Comparison of ENCODE assay signal across 22 cellular contexts in the genomic region with DNA sequence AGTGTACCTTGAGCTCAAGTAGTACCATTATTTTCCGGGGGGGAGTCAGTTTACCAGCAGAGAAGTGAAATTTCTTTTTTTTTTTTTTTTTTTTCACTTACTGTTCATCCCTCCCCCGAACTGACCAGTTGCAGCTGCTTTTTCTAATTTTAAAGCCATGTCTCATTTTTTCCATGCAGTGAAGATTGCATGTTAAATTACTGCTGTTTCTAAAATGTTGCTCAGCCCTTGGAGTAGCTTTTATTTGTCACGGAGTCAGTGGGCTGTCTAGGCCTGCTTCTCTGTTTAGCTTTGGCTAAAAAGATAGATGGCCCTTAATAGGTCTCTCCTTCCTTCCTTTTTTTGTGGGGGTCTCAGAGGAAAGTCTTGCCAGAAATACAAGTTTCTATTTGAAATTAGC.
DNase-seq lines count a peak whose midpoint lies in the region; ATAC-seq and TF ChIP-seq lines count a peak whose summit lies in the region.
"Had no signal": no experiment of that assay in that cellular context is flagged by ENCODE, and none has a peak within 500 bp of the region (broad histone marks: within the 10 kb centered on the region; RNA-seq: fewer than 3 reads in every experiment).

No MANE protein-coding gene starts in this region.

- no peak overlapping the region for H3K4me3 Mint-ChIP-seq in stimulated activated naive B cell treated with anti-CD40 and anti-IgM and Interleukin-4, amounts not matched to agents 10 μg/mL and 1 μg/mL and 100 μg/mL, for 72 hours
- H3K4me3 Mint-ChIP-seq: CD14-positive monocyte, HFFc6, T-cell had no signal

- ATAC-seq in stimulated activated naive B cell treated with anti-CD40 and anti-IgM and Interleukin-4, amounts not matched to agents 10 μg/mL and 1 μg/mL and 100 μg/mL, for 72 hours (replicated peaks): peak; percentile 75 to 76
- no peak for ATAC-seq in GM18511 (IDR thresholded peaks at IDR 0.05; ENCODE audit: unreplicated experiment)
- no peak for ATAC-seq in HG03039 (IDR thresholded peaks at IDR 0.05; ENCODE audit: unreplicated experiment)
- ATAC-seq: T-cell had no signal

- TF ChIP-seq CTCF in GM13976 (IDR thresholded peaks at IDR 0.05; ENCODE audit: borderline replicate concordance, control extremely low read depth, extremely low read depth, insufficient read depth, missing control alignments): no peak

- H3K36me3 Mint-ChIP-seq in stimulated activated naive B cell treated with anti-CD40 and anti-IgM and Interleukin-4, amounts not matched to agents 10 μg/mL and 1 μg/mL and 100 μg/mL, for 72 hours: no peaks in the 10 kb centered on the region
- H3K36me3 Mint-ChIP-seq: CD14-positive monocyte had no signal

- in situ Hi-C loops in GM13976 (cut with MboI; ENCODE audit: low sequenced_read_pairs, unreplicated experiment): no loop called here

- peak overlapping the region; percentile 59 for H3K27ac Mint-ChIP-seq in stimulated activated naive B cell treated with anti-CD40 and anti-IgM and Interleukin-4, amounts not matched to agents 10 μg/mL and 1 μg/mL and 100 μg/mL, for 72 hours
- H3K27ac Mint-ChIP-seq: CD14-positive monocyte, HFFc6, T-cell had no signal

- DNase-seq in GM13976 (ENCODE audit: low spot score) (peak; percentile 77), NOMO-1 treated with dmso at 0.1 percent for 144 hours (lab: John Stamatoyannopoulos, UW; ENCODE audit: unreplicated experiment) (peak; percentile 32), fibroblast of peridontal ligament (ENCODE audit: extremely low read depth) (peak; percentile 9), NCI-H748 treated with DMSO at 0.1 percent for 48 hours (lab: John Stamatoyannopoulos, UW) (no peak), NCI-H510A (lab: John Stamatoyannopoulos, UW) (no peak)
- no peak for DNase-seq in stimulated activated naive B cell treated with anti-CD40 and anti-IgM and Interleukin-4, amounts not matched to agents 10 μg/mL and 1 μg/mL and 100 μg/mL, for 72 hours
- DNase-seq: DMS79; H7; HFFc6; NCI-H1092; NCI-H1436 treated with DMSO at 0.1 percent for 48 hours; NCI-H2029; NCI-H2171 treated with DMSO at 0.1 percent for 48 hours; NCI-H446; NK-92 treated with Interleukin-12 subunit alpha and Interleukin-12 subunit beta, amount 100 ng/mL, for 24 hours; RPMI8226; SHP77 treated with DMSO at 0.1 percent for 48 hours; SK-N-SH; T-cell had no signal

- peaks cover 1 to 14% of the 10 kb centered on the region in 2 donors for H3K27me3 Mint-ChIP-seq in stimulated activated naive B cell treated with anti-CD40 and anti-IgM and Interleukin-4, amounts not matched to agents 10 μg/mL and 1 μg/mL and 100 μg/mL, for 72 hours

- H3K9me3 Mint-ChIP-seq in stimulated activated naive B cell treated with anti-CD40 and anti-IgM and Interleukin-4, amounts not matched to agents 10 μg/mL and 1 μg/mL and 100 μg/mL, for 72 hours: peaks cover 0 to 5% of the 10 kb centered on the region in 2 donors

- H3K4me1 Mint-ChIP-seq in stimulated activated naive B cell treated with anti-CD40 and anti-IgM and Interleukin-4, amounts not matched to agents 10 μg/mL and 1 μg/mL and 100 μg/mL, for 72 hours: peaks cover 6 to 24% of the 10 kb centered on the region in 2 donors

Comparison
In these comparisons a context has a peak if more than half of its experiments do, and no peak if none do; other contexts are left out.
1. DNase-seq: peak in GM13976 (single experiment), NOMO-1 treated with dmso at 0.1 percent for 144 hours (single experiment) and fibroblast of peridontal ligament (single experiment); none in stimulated activated naive B cell treated with anti-CD40 and anti-IgM and Interleukin-4, amounts not matched to agents 10 μg/mL and 1 μg/mL and 100 μg/mL, for 72 hours (single experiment), NCI-H748 treated with DMSO at 0.1 percent for 48 hours (single experiment) and NCI-H510A (single experiment).
2. ATAC-seq: peak in stimulated activated naive B cell treated with anti-CD40 and anti-IgM and Interleukin-4, amounts not matched to agents 10 μg/mL and 1 μg/mL and 100 μg/mL, for 72 hours (2 of 2); none in GM18511 (single experiment) and HG03039 (single experiment).